ENCODE assay signal across 1 cellular context in the genomic region with DNA sequence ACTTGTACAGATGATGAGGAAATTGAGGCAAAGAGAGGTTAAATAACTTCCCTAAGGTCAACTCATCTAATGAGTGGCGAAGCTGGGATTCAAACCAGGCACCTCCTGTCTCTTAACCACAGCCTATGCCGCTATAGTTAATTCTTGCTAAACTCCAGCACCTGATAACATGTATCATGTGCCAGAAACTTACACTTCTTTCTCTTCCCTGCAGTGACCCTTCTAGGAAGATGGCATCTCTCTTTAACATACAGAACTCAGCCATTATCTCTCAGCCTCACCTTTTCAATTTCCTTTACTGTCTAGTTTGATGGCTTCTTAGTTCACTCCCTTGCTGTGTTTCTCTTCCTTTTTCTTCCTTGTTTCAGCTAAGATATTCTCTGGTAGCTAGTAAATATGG.
TF ChIP-seq lines count a peak whose summit lies in the region.

No MANE protein-coding gene starts in this region.

TF ChIP-seq in K562, 482 proteins besides CTCF, POLR2A, EP300 and RAD21 (continued from another document and continues in another):
- TF ChIP-seq CHD4 (IDR thresholded peaks at IDR 0.05; ENCODE audit: insufficient read depth, insufficient replicate concordance, low read depth, low read length, poor library complexity, severe bottlenecking) (no peak), TRIM24 (IDR thresholded peaks at IDR 0.05) (peak; percentile 43 to 51; a peak in 1 of 4 replicates), SOX6 (IDR thresholded peaks at IDR 0.05) (peak; percentile 55; the same call in 1 of the 2 replicates), RAD51 (IDR thresholded peaks at IDR 0.05; ENCODE audit: borderline replicate concordance, low read depth) (peak; percentile 36; the same call in 1 of the 2 replicates), RBBP5 (IDR thresholded peaks at IDR 0.05; ENCODE audit: borderline replicate concordance, insufficient read depth, low read length, poor library complexity, severe bottlenecking) (no peak), TBP (optimal IDR thresholded peaks at IDR 0.05; ENCODE audit: low read depth, low read length) (peak; percentile 67), FOXP1 (CRISPR knock-in tag; IDR thresholded peaks at IDR 0.05) (no peak), KLF1 (tag; IDR thresholded peaks at IDR 0.05) (no peak), NCOA1 (IDR thresholded peaks at IDR 0.05; ENCODE audit: low read depth) (peak; percentile 21; the same call in 1 of the 2 replicates), SREBF2 (CRISPR knock-in tag; IDR thresholded peaks at IDR 0.05) (no peak), ZFP30 (CRISPR knock-in tag; IDR thresholded peaks at IDR 0.05; ENCODE audit: borderline replicate concordance) (no peak), PURB (CRISPR knock-in tag; IDR thresholded peaks at IDR 0.05; ENCODE audit: low read depth) (no peak), ZNF347 (CRISPR knock-in tag; IDR thresholded peaks at IDR 0.05; ENCODE audit: low read depth) (no peak), FOXA3 (CRISPR knock-in tag; conservative IDR thresholded peaks at IDR 0.05 in 1 of 2, IDR thresholded peaks at IDR 0.05 in 1 of 2) (no peak), JUN (IDR thresholded peaks at IDR 0.05; ENCODE audit: borderline replicate concordance, low read depth, low read length) (no peak), JUN (CRISPR knock-in tag; IDR thresholded peaks at IDR 0.05; ENCODE audit: borderline replicate concordance) (no peak), ZNF77 (CRISPR knock-in tag; IDR thresholded peaks at IDR 0.05) (no peak), MYBL2 (IDR thresholded peaks at IDR 0.05; ENCODE audit: low read depth) (no peak), MYBL2 (CRISPR knock-in tag; IDR thresholded peaks at IDR 0.05; ENCODE audit: borderline replicate concordance) (no peak), CBFA2T3 (IDR thresholded peaks at IDR 0.05) (peak; percentile 94), ZNF436 (CRISPR knock-in tag; IDR thresholded peaks at IDR 0.05) (no peak), GTF2E2 (tag; IDR thresholded peaks at IDR 0.05) (no peak), ZBTB1 (CRISPR knock-in tag; IDR thresholded peaks at IDR 0.05; ENCODE audit: borderline replicate concordance, low read depth) (no peak), ZNF232 (CRISPR knock-in tag; IDR thresholded peaks at IDR 0.05) (no peak), ZNF384 (IDR thresholded peaks at IDR 0.05; ENCODE audit: low read depth, low read length) (no peak), CC2D1A (IDR thresholded peaks at IDR 0.05) (peak; percentile 66; the same call in 1 of the 2 replicates), EGR1 (conservative IDR thresholded peaks at IDR 0.05) (no peak), CEBPG (CRISPR knock-in tag; IDR thresholded peaks at IDR 0.05) (no peak), CEBPG (tag; conservative IDR thresholded peaks at IDR 0.05 in 1 of 2, IDR thresholded peaks at IDR 0.05 in 1 of 2) (no peak), ZNF41 (CRISPR knock-in tag; conservative IDR thresholded peaks at IDR 0.05) (0 out of 2 replicates have a peak, but pooled peaks have one; percentile 41), MCM3 (IDR thresholded peaks at IDR 0.05) (no peak), DIDO1 (tag; IDR thresholded peaks at IDR 0.05; ENCODE audit: low read depth) (no peak), ZNF174 (CRISPR knock-in tag; IDR thresholded peaks at IDR 0.05) (no peak), PHF20 (IDR thresholded peaks at IDR 0.05; ENCODE audit: partially characterized antibody) (no peak), FOXK2 (conservative IDR thresholded peaks at IDR 0.05 in 1 of 2, IDR thresholded peaks at IDR 0.05 in 1 of 2; ENCODE audit: low read depth in 2 of 2) (no peak), ZNF707 (CRISPR knock-in tag; conservative IDR thresholded peaks at IDR 0.05) (no peak), HNRNPL (IDR thresholded peaks at IDR 0.05; ENCODE audit: low read depth, low read length) (no peak), TAF9B (IDR thresholded peaks at IDR 0.05; ENCODE audit: partially characterized antibody) (no peak), ZNF121 (CRISPR knock-in tag; conservative IDR thresholded peaks at IDR 0.05) (no peak), ZNF311 (CRISPR knock-in tag; IDR thresholded peaks at IDR 0.05) (no peak), SIN3A (IDR thresholded peaks at IDR 0.05; ENCODE audit: borderline replicate concordance in 2 of 2, control insufficient read depth in 1 of 2, low read depth in 2 of 2, low read length in 2 of 2) (no peak)
- TF ChIP-seq, protein P1, sequence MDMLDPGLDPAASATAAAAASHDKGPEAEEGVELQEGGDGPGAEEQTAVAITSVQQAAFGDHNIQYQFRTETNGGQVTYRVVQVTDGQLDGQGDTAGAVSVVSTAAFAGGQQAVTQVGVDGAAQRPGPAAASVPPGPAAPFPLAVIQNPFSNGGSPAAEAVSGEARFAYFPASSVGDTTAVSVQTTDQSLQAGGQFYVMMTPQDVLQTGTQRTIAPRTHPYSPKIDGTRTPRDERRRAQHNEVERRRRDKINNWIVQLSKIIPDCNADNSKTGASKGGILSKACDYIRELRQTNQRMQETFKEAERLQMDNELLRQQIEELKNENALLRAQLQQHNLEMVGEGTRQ (CRISPR knock-in tag; IDR thresholded peaks at IDR 0.05), result no peak
- TF ChIP-seq, protein P2, sequence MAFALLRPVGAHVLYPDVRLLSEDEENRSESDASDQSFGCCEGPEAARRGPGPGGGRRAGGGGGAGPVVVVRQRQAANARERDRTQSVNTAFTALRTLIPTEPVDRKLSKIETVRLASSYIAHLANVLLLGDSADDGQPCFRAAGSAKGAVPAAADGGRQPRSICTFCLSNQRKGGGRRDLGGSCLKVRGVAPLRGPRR (CRISPR knock-in tag; IDR thresholded peaks at IDR 0.05), result no peak
- TF ChIP-seq, protein P3, sequence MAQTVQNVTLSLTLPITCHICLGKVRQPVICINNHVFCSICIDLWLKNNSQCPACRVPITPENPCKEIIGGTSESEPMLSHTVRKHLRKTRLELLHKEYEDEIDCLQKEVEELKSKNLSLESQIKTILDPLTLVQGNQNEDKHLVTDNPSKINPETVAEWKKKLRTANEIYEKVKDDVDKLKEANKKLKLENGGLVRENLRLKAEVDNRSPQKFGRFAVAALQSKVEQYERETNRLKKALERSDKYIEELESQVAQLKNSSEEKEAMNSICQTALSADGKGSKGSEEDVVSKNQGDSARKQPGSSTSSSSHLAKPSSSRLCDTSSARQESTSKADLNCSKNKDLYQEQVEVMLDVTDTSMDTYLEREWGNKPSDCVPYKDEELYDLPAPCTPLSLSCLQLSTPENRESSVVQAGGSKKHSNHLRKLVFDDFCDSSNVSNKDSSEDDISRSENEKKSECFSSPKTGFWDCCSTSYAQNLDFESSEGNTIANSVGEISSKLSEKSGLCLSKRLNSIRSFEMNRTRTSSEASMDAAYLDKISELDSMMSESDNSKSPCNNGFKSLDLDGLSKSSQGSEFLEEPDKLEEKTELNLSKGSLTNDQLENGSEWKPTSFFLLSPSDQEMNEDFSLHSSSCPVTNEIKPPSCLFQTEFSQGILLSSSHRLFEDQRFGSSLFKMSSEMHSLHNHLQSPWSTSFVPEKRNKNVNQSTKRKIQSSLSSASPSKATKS (CRISPR knock-in tag; IDR thresholded peaks at IDR 0.05), result no peak
- TF ChIP-seq, protein P4, sequence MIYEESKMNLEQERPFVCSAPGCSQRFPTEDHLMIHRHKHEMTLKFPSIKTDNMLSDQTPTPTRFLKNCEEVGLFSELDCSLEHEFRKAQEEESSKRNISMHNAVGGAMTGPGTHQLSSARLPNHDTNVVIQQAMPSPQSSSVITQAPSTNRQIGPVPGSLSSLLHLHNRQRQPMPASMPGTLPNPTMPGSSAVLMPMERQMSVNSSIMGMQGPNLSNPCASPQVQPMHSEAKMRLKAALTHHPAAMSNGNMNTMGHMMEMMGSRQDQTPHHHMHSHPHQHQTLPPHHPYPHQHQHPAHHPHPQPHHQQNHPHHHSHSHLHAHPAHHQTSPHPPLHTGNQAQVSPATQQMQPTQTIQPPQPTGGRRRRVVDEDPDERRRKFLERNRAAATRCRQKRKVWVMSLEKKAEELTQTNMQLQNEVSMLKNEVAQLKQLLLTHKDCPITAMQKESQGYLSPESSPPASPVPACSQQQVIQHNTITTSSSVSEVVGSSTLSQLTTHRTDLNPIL (CRISPR knock-in tag; IDR thresholded peaks at IDR 0.05), result no peak
- TF ChIP-seq, protein P5, sequence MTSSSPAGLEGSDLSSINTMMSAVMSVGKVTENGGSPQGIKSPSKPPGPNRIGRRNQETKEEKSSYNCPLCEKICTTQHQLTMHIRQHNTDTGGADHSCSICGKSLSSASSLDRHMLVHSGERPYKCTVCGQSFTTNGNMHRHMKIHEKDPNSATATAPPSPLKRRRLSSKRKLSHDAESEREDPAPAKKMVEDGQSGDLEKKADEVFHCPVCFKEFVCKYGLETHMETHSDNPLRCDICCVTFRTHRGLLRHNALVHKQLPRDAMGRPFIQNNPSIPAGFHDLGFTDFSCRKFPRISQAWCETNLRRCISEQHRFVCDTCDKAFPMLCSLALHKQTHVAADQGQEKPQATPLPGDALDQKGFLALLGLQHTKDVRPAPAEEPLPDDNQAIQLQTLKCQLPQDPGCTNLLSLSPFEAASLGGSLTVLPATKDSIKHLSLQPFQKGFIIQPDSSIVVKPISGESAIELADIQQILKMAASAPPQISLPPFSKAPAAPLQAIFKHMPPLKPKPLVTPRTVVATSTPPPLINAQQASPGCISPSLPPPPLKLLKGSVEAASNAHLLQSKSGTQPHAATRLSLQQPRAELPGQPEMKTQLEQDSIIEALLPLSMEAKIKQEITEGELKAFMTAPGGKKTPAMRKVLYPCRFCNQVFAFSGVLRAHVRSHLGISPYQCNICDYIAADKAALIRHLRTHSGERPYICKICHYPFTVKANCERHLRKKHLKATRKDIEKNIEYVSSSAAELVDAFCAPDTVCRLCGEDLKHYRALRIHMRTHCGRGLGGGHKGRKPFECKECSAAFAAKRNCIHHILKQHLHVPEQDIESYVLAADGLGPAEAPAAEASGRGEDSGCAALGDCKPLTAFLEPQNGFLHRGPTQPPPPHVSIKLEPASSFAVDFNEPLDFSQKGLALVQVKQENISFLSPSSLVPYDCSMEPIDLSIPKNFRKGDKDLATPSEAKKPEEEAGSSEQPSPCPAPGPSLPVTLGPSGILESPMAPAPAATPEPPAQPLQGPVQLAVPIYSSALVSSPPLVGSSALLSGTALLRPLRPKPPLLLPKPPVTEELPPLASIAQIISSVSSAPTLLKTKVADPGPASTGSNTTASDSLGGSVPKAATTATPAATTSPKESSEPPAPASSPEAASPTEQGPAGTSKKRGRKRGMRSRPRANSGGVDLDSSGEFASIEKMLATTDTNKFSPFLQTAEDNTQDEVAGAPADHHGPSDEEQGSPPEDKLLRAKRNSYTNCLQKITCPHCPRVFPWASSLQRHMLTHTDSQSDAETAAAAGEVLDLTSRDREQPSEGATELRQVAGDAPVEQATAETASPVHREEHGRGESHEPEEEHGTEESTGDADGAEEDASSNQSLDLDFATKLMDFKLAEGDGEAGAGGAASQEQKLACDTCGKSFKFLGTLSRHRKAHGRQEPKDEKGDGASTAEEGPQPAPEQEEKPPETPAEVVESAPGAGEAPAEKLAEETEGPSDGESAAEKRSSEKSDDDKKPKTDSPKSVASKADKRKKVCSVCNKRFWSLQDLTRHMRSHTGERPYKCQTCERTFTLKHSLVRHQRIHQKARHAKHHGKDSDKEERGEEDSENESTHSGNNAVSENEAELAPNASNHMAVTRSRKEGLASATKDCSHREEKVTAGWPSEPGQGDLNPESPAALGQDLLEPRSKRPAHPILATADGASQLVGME (CRISPR knock-in tag; IDR thresholded peaks at IDR 0.05), result no peak
- TF ChIP-seq, protein P6, sequence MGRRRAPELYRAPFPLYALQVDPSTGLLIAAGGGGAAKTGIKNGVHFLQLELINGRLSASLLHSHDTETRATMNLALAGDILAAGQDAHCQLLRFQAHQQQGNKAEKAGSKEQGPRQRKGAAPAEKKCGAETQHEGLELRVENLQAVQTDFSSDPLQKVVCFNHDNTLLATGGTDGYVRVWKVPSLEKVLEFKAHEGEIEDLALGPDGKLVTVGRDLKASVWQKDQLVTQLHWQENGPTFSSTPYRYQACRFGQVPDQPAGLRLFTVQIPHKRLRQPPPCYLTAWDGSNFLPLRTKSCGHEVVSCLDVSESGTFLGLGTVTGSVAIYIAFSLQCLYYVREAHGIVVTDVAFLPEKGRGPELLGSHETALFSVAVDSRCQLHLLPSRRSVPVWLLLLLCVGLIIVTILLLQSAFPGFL (CRISPR knock-in tag; IDR thresholded peaks at IDR 0.05), result no peak
- TF ChIP-seq, protein P7, sequence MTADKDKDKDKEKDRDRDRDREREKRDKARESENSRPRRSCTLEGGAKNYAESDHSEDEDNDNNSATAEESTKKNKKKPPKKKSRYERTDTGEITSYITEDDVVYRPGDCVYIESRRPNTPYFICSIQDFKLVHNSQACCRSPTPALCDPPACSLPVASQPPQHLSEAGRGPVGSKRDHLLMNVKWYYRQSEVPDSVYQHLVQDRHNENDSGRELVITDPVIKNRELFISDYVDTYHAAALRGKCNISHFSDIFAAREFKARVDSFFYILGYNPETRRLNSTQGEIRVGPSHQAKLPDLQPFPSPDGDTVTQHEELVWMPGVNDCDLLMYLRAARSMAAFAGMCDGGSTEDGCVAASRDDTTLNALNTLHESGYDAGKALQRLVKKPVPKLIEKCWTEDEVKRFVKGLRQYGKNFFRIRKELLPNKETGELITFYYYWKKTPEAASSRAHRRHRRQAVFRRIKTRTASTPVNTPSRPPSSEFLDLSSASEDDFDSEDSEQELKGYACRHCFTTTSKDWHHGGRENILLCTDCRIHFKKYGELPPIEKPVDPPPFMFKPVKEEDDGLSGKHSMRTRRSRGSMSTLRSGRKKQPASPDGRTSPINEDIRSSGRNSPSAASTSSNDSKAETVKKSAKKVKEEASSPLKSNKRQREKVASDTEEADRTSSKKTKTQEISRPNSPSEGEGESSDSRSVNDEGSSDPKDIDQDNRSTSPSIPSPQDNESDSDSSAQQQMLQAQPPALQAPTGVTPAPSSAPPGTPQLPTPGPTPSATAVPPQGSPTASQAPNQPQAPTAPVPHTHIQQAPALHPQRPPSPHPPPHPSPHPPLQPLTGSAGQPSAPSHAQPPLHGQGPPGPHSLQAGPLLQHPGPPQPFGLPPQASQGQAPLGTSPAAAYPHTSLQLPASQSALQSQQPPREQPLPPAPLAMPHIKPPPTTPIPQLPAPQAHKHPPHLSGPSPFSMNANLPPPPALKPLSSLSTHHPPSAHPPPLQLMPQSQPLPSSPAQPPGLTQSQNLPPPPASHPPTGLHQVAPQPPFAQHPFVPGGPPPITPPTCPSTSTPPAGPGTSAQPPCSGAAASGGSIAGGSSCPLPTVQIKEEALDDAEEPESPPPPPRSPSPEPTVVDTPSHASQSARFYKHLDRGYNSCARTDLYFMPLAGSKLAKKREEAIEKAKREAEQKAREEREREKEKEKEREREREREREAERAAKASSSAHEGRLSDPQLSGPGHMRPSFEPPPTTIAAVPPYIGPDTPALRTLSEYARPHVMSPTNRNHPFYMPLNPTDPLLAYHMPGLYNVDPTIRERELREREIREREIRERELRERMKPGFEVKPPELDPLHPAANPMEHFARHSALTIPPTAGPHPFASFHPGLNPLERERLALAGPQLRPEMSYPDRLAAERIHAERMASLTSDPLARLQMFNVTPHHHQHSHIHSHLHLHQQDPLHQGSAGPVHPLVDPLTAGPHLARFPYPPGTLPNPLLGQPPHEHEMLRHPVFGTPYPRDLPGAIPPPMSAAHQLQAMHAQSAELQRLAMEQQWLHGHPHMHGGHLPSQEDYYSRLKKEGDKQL (CRISPR knock-in tag; IDR thresholded peaks at IDR 0.05; ENCODE audit: borderline replicate concordance), result no peak
